Comparison of ENCODE assay signal across 8 cellular contexts in genomic region chr6:36443498-36443844, GRCh38. TPM values are rescaled to one million over a fixed set of nuclear protein-coding genes. Genes with fewer than 3 reads are reported as not detected.
DNase-seq lines count a peak whose midpoint lies in the region; ATAC-seq and TF ChIP-seq lines count a peak whose summit lies in the region.

No MANE protein-coding gene starts in this region.

- H3K4me3 Mint-ChIP-seq in stimulated activated naive CD8-positive, alpha-beta T cell treated with anti-CD3 and anti-CD28 coated beads, Interleukin-15, Interleukin-2, amounts not matched to agents 100 ng/mL and 50 ng/mL, for 24 hours, result peak overlapping the region; percentile 96

- in situ Hi-C loops in astrocyte of the cerebellum (cut with HindIII; ENCODE audit: low sequenced_read_pairs), result no loop called here

- H3K9me3 Mint-ChIP-seq in stimulated activated naive CD8-positive, alpha-beta T cell treated with anti-CD3 and anti-CD28 coated beads, Interleukin-15, Interleukin-2, amounts not matched to agents 100 ng/mL and 50 ng/mL, for 24 hours, result no peaks in the 10 kb centered on the region

- no peak for ATAC-seq in stimulated activated naive CD8-positive, alpha-beta T cell treated with anti-CD3 and anti-CD28 coated beads, Interleukin-15, Interleukin-2, amounts not matched to agents 100 U/mL and 50 U/mL, for 24 hours
- ATAC-seq in lower lobe of right lung, result no peak

- peaks cover 56% of the 10 kb centered on the region for H3K4me1 Mint-ChIP-seq in stimulated activated naive CD8-positive, alpha-beta T cell treated with anti-CD3 and anti-CD28 coated beads, Interleukin-15, Interleukin-2, amounts not matched to agents 100 ng/mL and 50 ng/mL, for 24 hours (ENCODE audit: low read depth)

- intact Hi-C loops in lower lobe of right lung (cut with DNase I), result no loop called here
- intact Hi-C loops in uterus (cut with DNase I; ENCODE audit: low total_unique reads), result no loop called here

- peak overlapping the region; percentile 97 for H3K27ac ChIP-seq in lower lobe of right lung
- H3K27ac ChIP-seq in uterus, result peak overlapping the region; percentile 99

- TF ChIP-seq CTCF in astrocyte of the cerebellum (IDR thresholded peaks at IDR 0.05; ENCODE audit: low read depth, low read length, missing control alignments) (no peak), lower lobe of right lung (IDR thresholded peaks at IDR 0.05) (no peak), uterus (IDR thresholded peaks at IDR 0.05) (no peak)

- H3K36me3 ChIP-seq in lower lobe of right lung, result no peaks in the 10 kb centered on the region
- no peaks in the 10 kb centered on the region for H3K36me3 ChIP-seq in uterus

- H3K4me3 ChIP-seq in astrocyte of the cerebellum (ENCODE audit: low read depth, low read length) (peak overlapping the region; percentile 88), lower lobe of right lung (peak overlapping the region; percentile 91), uterus (peak overlapping the region; percentile 83 to 99)

- no peaks in the 10 kb centered on the region for H3K27me3 Mint-ChIP-seq in stimulated activated naive CD8-positive, alpha-beta T cell treated with anti-CD3 and anti-CD28 coated beads, Interleukin-15, Interleukin-2, amounts not matched to agents 100 ng/mL and 50 ng/mL, for 24 hours

- TF ChIP-seq POLR2A in uterus (IDR thresholded peaks at IDR 0.05), result no peak

- H3K36me3 Mint-ChIP-seq in stimulated activated naive CD8-positive, alpha-beta T cell treated with anti-CD3 and anti-CD28 coated beads, Interleukin-15, Interleukin-2, amounts not matched to agents 100 ng/mL and 50 ng/mL, for 24 hours (ENCODE audit: low read depth), result peaks cover 21% of the 10 kb centered on the region

- H3K27me3 ChIP-seq in lower lobe of right lung (ENCODE audit: low read depth) (no peaks in the 10 kb centered on the region), uterus (no peaks in the 10 kb centered on the region)

- H3K27ac Mint-ChIP-seq in stimulated activated naive CD8-positive, alpha-beta T cell treated with anti-CD3 and anti-CD28 coated beads, Interleukin-15, Interleukin-2, amounts not matched to agents 100 ng/mL and 50 ng/mL, for 24 hours, result peak overlapping the region; percentile 96

- H3K4me1 ChIP-seq in lower lobe of right lung, result peaks cover 38% of the 10 kb centered on the region
- H3K4me1 ChIP-seq in uterus, result peaks cover 8 to 12% of the 10 kb centered on the region in 2 donors

- H3K9me3 ChIP-seq in lower lobe of right lung, result no peaks in the 10 kb centered on the region
- no peaks in the 10 kb centered on the region for H3K9me3 ChIP-seq in uterus

- DNase-seq in stimulated activated naive CD8-positive, alpha-beta T cell treated with anti-CD3 and anti-CD28 coated beads, Interleukin-15, Interleukin-2, amounts not matched to agents 100 U/mL and 50 U/mL, for 24 hours, result no peak
- no peak for DNase-seq in astrocyte of the cerebellum (ENCODE audit: low read depth)
- no peak for DNase-seq in lower lobe of right lung
- DNase-seq in uterus, result no peak
- no peak for DNase-seq in NCI-H748 treated with DMSO at 0.1 percent for 48 hours (lab: John Stamatoyannopoulos, UW)
- no peak for DNase-seq in NK-92 (lab: John Stamatoyannopoulos, UW; ENCODE audit: unreplicated experiment)
- no peak for DNase-seq in GOT3 (lab: John Stamatoyannopoulos, UW)

RNA-seq across cellular contexts. Expression of gene KCTD20, which starts 0.7 kb away (rescaled TPM):
- 37.2 TPM for total RNA-seq in lower lobe of right lung
- 100 to 1,000 TPM in 1 of 4 donors, 10 to 100 TPM in 3; 31.0 to 130 (median 46.4) TPM for total RNA-seq in uterus

RNA-seq across cellular contexts. Expression of gene PXT1, which starts 0.8 kb away (rescaled TPM):
- total RNA-seq in lower lobe of right lung, result not detected
- total RNA-seq in uterus, result not detected

RNA-seq across cellular contexts. Expression of gene ETV7, which starts 56.0 kb away (rescaled TPM):
- 5.2 TPM for total RNA-seq in lower lobe of right lung
- 1 to 10 TPM in 1 of 4 donors, not detected in 3; 1.3 TPM for total RNA-seq in uterus
